In the genomic region with DNA sequence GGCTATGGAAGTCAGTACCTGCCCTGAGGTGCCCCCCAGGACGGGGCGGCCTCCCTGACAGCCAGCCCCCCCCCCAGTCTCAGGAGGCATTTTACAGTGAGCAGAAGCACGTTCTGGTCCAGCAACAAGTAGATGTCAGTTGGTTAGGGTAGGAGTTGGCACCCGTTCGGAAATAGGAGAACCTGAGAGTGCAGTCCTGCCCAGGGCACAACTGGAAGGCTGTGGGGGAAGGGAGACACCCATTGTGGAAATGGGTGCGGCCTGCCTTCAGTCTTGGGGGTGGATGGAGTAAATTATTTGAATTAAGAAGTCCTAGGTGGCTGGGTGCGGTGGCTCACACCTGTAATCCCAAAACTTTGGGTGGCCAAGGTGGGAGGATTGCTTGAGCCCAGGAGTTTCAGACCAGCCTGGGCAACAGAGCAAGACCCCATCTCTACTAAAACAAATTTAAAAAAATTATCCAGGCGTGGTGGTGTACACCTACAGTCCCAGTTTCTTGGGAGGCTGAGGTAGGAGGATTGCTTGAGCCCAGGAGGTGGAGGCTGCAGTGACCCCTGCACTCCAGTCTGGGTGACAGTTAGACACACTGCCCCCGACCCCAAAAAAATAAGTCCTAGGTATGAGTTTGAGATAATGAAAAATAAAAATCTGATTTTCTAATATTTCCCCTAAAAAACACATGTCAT, we compare ENCODE assay signal across 8 cellular contexts. TPM values are rescaled to one million over a fixed set of nuclear protein-coding genes. Genes with fewer than 3 reads are reported as not detected.
DNase-seq lines count a peak whose midpoint lies in the region; ATAC-seq lines count a peak whose summit lies in the region.

No MANE protein-coding gene starts in this region.

- no peak for ATAC-seq in GM19351 (IDR thresholded peaks at IDR 0.05; ENCODE audit: unreplicated experiment)

- no peaks in the 10 kb centered on the region for H3K27me3 ChIP-seq in CD8-positive, alpha-beta memory T cell (ENCODE audit: insufficient read depth, low read length, poor library complexity, severe bottlenecking)
- H3K27me3 ChIP-seq in duodenal mucosa (ENCODE audit: control insufficient read depth in 1 of 2, insufficient read depth in 2 of 2, low read length in 2 of 2): no peaks in the 10 kb centered on the region
- H3K27me3 ChIP-seq in neuron (ENCODE audit: insufficient read depth, low read length): no peaks in the 10 kb centered on the region

- peaks cover 53 to 76% (median 58%) of the 10 kb centered on the region in 3 donors for H3K4me1 Mint-ChIP-seq in CD8-positive, alpha-beta memory T cell

- H3K36me3 Mint-ChIP-seq in CD8-positive, alpha-beta memory T cell: peaks cover 14 to 51% (median 17%) of the 10 kb centered on the region in 3 donors

- POLR2A ChIA-PET in CD8-positive, alpha-beta memory T cell (lab: Charles Lee): interaction anchor here (0.7 to 1.7 kb wide), 5 partner anchors 9 to 249 kb away, joined by 4 to 13 read pairs (median 6); a partner anchor contains a TSS

- peak overlapping the region; percentile 86 to 92 (median 87) for H3K4me3 Mint-ChIP-seq in CD8-positive, alpha-beta memory T cell

- H3K27ac Mint-ChIP-seq in CD8-positive, alpha-beta memory T cell: peak overlapping the region; percentile 86 to 98 (median 92)

- H3K4me1 ChIP-seq in CD8-positive, alpha-beta memory T cell (ENCODE audit: insufficient read depth, low read length): peaks cover 79% of the 10 kb centered on the region
- peaks cover 68 to 82% of the 10 kb centered on the region in 2 donors for H3K4me1 ChIP-seq in duodenal mucosa (ENCODE audit: control insufficient read depth in 1 of 2, insufficient read depth in 2 of 2, low read length in 2 of 2)
- peaks cover 73% of the 10 kb centered on the region for H3K4me1 ChIP-seq in neuron (ENCODE audit: insufficient read depth, low read length)

- H2AFZ ChIP-seq in neuron (ENCODE audit: low read depth, low read length): no peak overlapping the region

- H3K27me3 Mint-ChIP-seq in CD8-positive, alpha-beta memory T cell: peaks cover 0 to 10% of the 10 kb centered on the region in 2 donors

- no peaks in the 10 kb centered on the region for H3K9me3 Mint-ChIP-seq in CD8-positive, alpha-beta memory T cell

- no peaks in the 10 kb centered on the region for H3K9me3 ChIP-seq in CD8-positive, alpha-beta memory T cell (ENCODE audit: low read length)
- H3K9me3 ChIP-seq in duodenal mucosa (ENCODE audit: control insufficient read depth in 1 of 2, low read length in 2 of 2): no peaks in the 10 kb centered on the region
- no peaks in the 10 kb centered on the region for H3K9me3 ChIP-seq in neuron (ENCODE audit: low read length)

- peak overlapping the region; percentile 90 for H3K27ac ChIP-seq in CD8-positive, alpha-beta memory T cell (ENCODE audit: low read depth, low read length)
- H3K27ac ChIP-seq in duodenal mucosa (ENCODE audit: low read depth, low read length): peak overlapping the region; percentile 98

- H3K9ac ChIP-seq in duodenal mucosa (ENCODE audit: low read depth in 1 of 2, low read length in 2 of 2): peak overlapping the region; percentile 86 to 98

- DNase-seq in CD8-positive, alpha-beta memory T cell: no peak
- peak; percentile 58 for DNase-seq in NCI-H69 (lab: John Stamatoyannopoulos, UW)
- DNase-seq in DMS114 treated with DMSO at 0.1 percent for 48 hours (lab: John Stamatoyannopoulos, UW; ENCODE audit: unreplicated experiment): no peak
- no peak for DNase-seq in NCI-H1417 (lab: John Stamatoyannopoulos, UW)
- DNase-seq in GM19240 (ENCODE audit: insufficient read length, low spot score): no peak

- CTCF ChIA-PET in CD8-positive, alpha-beta memory T cell (lab: Charles Lee): interaction anchor here (10.3 kb wide), 1 partner anchor 26 kb away, joined by 484 read pairs; a partner anchor contains a TSS

- H3K4me3 ChIP-seq in CD8-positive, alpha-beta memory T cell (ENCODE audit: low read length): peak overlapping the region; percentile 99
- H3K4me3 ChIP-seq in duodenal mucosa (ENCODE audit: low read depth in 1 of 2, low read length in 2 of 2) (peak overlapping the region; percentile 96 to 100), neuron (ENCODE audit: low read length) (peak overlapping the region; percentile 74)

- peaks cover 42% of the 10 kb centered on the region for H3K36me3 ChIP-seq in CD8-positive, alpha-beta memory T cell (ENCODE audit: insufficient read depth, low read length)
- H3K36me3 ChIP-seq in duodenal mucosa (ENCODE audit: control insufficient read depth in 1 of 2, insufficient read depth in 2 of 2, low read length in 2 of 2) (peaks cover 32 to 45% of the 10 kb centered on the region in 2 donors), neuron (ENCODE audit: insufficient read depth, low read length) (peaks cover 49% of the 10 kb centered on the region)

RNA-seq across cellular contexts. Expression of a gene that starts 1.2 kb away (rescaled TPM):
- total RNA-seq in CD8-positive, alpha-beta memory T cell: 100 to 1,000 TPM; 253 to 258 TPM
- 238 TPM for polyA plus RNA-seq in CD8-positive, alpha-beta memory T cell

RNA-seq across cellular contexts. Expression of a gene that starts 5.0 kb away (rescaled TPM):
- 100 to 1,000 TPM; 113 TPM for total RNA-seq in CD8-positive, alpha-beta memory T cell
- polyA plus RNA-seq in CD8-positive, alpha-beta memory T cell: 100 TPM

RNA-seq across cellular contexts. Expression of a gene that starts 15.4 kb away (rescaled TPM):
- not detected for total RNA-seq in CD8-positive, alpha-beta memory T cell
- not detected for polyA plus RNA-seq in CD8-positive, alpha-beta memory T cell

RNA-seq across cellular contexts. Expression of a gene that starts 21.9 kb away (rescaled TPM):
- total RNA-seq in CD8-positive, alpha-beta memory T cell: 10 to 100 TPM; 39.8 to 45.3 TPM
- polyA plus RNA-seq in CD8-positive, alpha-beta memory T cell: 14.6 TPM

RNA-seq across cellular contexts. Expression of a gene that starts 28.8 kb away (rescaled TPM):
- 100 to 1,000 TPM; 179 to 180 TPM for total RNA-seq in CD8-positive, alpha-beta memory T cell
- 271 TPM for polyA plus RNA-seq in CD8-positive, alpha-beta memory T cell
